In genomic region chr4:1183985-1184773, GRCh38 we compare ENCODE assay signal across 9 cellular contexts. TPM values are rescaled to one million over a fixed set of nuclear protein-coding genes. Genes with fewer than 3 reads are reported as not detected.
A peak's percentile ranks its signal among the peaks of the same experiment; 100 is the strongest.
DNase-seq lines count a peak whose midpoint lies in the region; ATAC-seq, FAIRE-seq and TF ChIP-seq lines count a peak whose summit lies in the region.
"Had no signal": no experiment of that assay in that cellular context is flagged by ENCODE, and none has a peak within 500 bp of the region (broad histone marks: within the 10 kb centered on the region; RNA-seq: fewer than 3 reads in every experiment).

No MANE protein-coding gene starts in this region.

- ATAC-seq in GM21825 (IDR thresholded peaks at IDR 0.05; ENCODE audit: unreplicated experiment) (peak; percentile 54), T-cell (replicated peaks in 1 of 4) (peak in 1 of 4 experiments; percentile 31), HG02852 (IDR thresholded peaks at IDR 0.05; ENCODE audit: unreplicated experiment) (no peak)

- TF ChIP-seq CTCF in adrenal gland (IDR thresholded peaks at IDR 0.05) = no peak

- WGBS in adrenal gland, 4 donors = 47 to 55% (median 50%) methylated on average over 6 of the region's 6 CpGs

- peak overlapping the region in 2 of 3 donors; percentile 35 to 45 for H3K4me3 Mint-ChIP-seq in T-cell

- no peaks in the 10 kb centered on the region for H3K27me3 Mint-ChIP-seq in T-cell

- peak; percentile 81 for FAIRE-seq in GM12891 (lab: Jason Lieb, UNC)
- FAIRE-seq: keratinocyte had no signal

- H3K27ac ChIP-seq in adrenal gland = peak overlapping the region in 2 of 5 donors; percentile 24 to 56

- DNase-seq in GM12891 (ENCODE audit: insufficient read length, low spot score) (no peak), T-cell (no peak), NCI-H1105 (lab: John Stamatoyannopoulos, UW) (no peak), NCI-H446 treated with DMSO at 0.1 percent for 48 hours (lab: John Stamatoyannopoulos, UW) (no peak), adrenal gland (no peak)

- H3K4me1 Mint-ChIP-seq in T-cell = peaks cover 22 to 33% (median 22%) of the 10 kb centered on the region in 3 donors

- intact Hi-C loops in adrenal gland (cut with DNase I) = no loop called here

- peak overlapping the region in 1 of 2 donors; percentile 17 for H3K27ac Mint-ChIP-seq in T-cell

- H3K4me1 ChIP-seq in mononuclear cell (ENCODE audit: insufficient read depth, low read length) (peaks cover 35% of the 10 kb centered on the region), adrenal gland (replicated peaks in 1 of 2) (no peaks in the 10 kb centered on the region)

- TF ChIP-seq POLR2A in GM12891 (IDR thresholded peaks at IDR 0.05; ENCODE audit: low read depth, low read length) = no peak
- TF ChIP-seq POLR2A in adrenal gland (IDR thresholded peaks at IDR 0.05) = no peak

- no peaks in the 10 kb centered on the region for H3K9me3 ChIP-seq in mononuclear cell (ENCODE audit: low read depth, low read length)
- peaks cover 0 to 5% (median 5%) of the 10 kb centered on the region in 3 donors for H3K9me3 ChIP-seq in adrenal gland (replicated peaks in 1 of 3)

- no peaks in the 10 kb centered on the region for H3K36me3 ChIP-seq in adrenal gland (replicated peaks in 1 of 2)

- peaks cover 2 to 23% (median 9%) of the 10 kb centered on the region in 3 donors for H3K9me3 Mint-ChIP-seq in T-cell

- H3K27me3 ChIP-seq in mononuclear cell (ENCODE audit: insufficient read depth, low read length) (no peaks in the 10 kb centered on the region), adrenal gland (peaks cover 3% of the 10 kb centered on the region)

- H3K4me3 ChIP-seq in mononuclear cell (ENCODE audit: low read length) (peak overlapping the region; percentile 5), adrenal gland (no peak overlapping the region)

- POLR2A ChIA-PET in T-cell (lab: Charles Lee) = no interaction called here

- CTCF ChIA-PET in T-cell (lab: Charles Lee) = interaction anchor here (0.5 to 1.9 kb wide), 8 partner anchors 11 to 1770 kb away, joined by 3 to 8 read pairs (median 5); no protein-coding TSS in a partner anchor

- H3K36me3 Mint-ChIP-seq in T-cell = peaks cover 19% of the 10 kb centered on the region

TF ChIP-seq in GM12891, 5 proteins besides CTCF, POLR2A, EP300 and RAD21:
- peak; percentile 58; the same call in 1 of the 2 replicates for TF ChIP-seq SPI1 (IDR thresholded peaks at IDR 0.05; ENCODE audit: low read depth, low read length)
- TF ChIP-seq POU2F2 (IDR thresholded peaks at IDR 0.05; ENCODE audit: low read depth, low read length) = no peak

RNA-seq across cellular contexts. Expression of gene SPON2, which starts 11.8 kb away (rescaled TPM):
- 2.4 TPM for polyA plus RNA-seq in GM12891 (2012; ENCODE audit: low read depth, missing spikeins)
- total RNA-seq in T-cell (10 to 100 TPM; 13.6 to 39.8 (median 18.9) TPM), mononuclear cell (25.5 TPM), adrenal gland (100 to 1,000 TPM in 3 of 8 donors, 10 to 100 TPM in 5; 23.9 to 206 (median 76.7) TPM)
- polyA plus RNA-seq in adrenal gland = 10 to 100 TPM in 2 of 3 donors, 1 to 10 TPM in 1; 4.1 to 83.7 (median 28.4) TPM
